1 cellular context compared by ENCODE assay signal in the genomic region with DNA sequence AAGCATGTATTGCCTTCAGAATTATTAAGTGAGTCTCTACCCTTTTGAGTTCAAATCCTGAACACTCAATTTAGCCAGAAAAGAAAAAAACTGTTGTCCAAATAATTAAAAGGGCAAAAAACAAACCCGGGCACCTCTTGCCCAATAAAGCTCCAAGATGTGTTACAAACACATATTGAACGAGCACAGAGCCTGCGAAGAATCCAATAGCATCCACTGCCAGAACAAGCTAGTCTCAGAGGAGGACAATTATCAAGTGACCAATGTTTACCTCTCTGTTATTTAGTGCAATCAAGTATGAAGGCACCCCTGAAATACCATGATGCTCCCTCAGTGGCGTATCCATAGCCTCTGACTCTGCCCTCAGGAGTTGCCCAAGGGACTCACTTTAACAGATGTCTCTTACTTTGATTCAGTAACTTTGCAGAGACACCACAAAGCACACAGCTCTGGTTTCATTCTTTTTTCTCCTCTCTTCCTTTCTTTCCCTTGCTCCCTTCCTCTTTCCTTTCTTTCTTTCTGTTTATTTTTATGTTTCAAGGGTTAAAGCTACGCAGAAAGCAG.
TF ChIP-seq lines count a peak whose summit lies in the region.

No MANE protein-coding gene starts in this region.

TF ChIP-seq in IMR-90, 13 proteins besides CTCF, POLR2A, EP300 and RAD21 (continued from another document):
- TF ChIP-seq, protein P1, sequence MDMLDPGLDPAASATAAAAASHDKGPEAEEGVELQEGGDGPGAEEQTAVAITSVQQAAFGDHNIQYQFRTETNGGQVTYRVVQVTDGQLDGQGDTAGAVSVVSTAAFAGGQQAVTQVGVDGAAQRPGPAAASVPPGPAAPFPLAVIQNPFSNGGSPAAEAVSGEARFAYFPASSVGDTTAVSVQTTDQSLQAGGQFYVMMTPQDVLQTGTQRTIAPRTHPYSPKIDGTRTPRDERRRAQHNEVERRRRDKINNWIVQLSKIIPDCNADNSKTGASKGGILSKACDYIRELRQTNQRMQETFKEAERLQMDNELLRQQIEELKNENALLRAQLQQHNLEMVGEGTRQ (IDR thresholded peaks at IDR 0.05; ENCODE audit: low read depth, low read length): no peak
- TF ChIP-seq, protein P2, sequence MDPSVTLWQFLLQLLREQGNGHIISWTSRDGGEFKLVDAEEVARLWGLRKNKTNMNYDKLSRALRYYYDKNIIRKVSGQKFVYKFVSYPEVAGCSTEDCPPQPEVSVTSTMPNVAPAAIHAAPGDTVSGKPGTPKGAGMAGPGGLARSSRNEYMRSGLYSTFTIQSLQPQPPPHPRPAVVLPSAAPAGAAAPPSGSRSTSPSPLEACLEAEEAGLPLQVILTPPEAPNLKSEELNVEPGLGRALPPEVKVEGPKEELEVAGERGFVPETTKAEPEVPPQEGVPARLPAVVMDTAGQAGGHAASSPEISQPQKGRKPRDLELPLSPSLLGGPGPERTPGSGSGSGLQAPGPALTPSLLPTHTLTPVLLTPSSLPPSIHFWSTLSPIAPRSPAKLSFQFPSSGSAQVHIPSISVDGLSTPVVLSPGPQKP (IDR thresholded peaks at IDR 0.05; ENCODE audit: borderline replicate concordance, low read depth, low read length): no peak
- no peak for TF ChIP-seq CEBPB (IDR thresholded peaks at IDR 0.05; ENCODE audit: low read depth, low read length)
- TF ChIP-seq MAFK (IDR thresholded peaks at IDR 0.05; ENCODE audit: low read depth, low read length): no peak
- TF ChIP-seq FOS (IDR thresholded peaks at IDR 0.05; ENCODE audit: low read depth, low read length): no peak
- no peak for TF ChIP-seq CHD1 (IDR thresholded peaks at IDR 0.05; ENCODE audit: low read depth, low read length)
- TF ChIP-seq MAZ (IDR thresholded peaks at IDR 0.05; ENCODE audit: borderline replicate concordance, low read depth, low read length): no peak
- no peak for TF ChIP-seq BHLHE40 (IDR thresholded peaks at IDR 0.05; ENCODE audit: low read depth, low read length)
- TF ChIP-seq NFE2L2 (IDR thresholded peaks at IDR 0.05; ENCODE audit: low read depth, low read length): no peak
- TF ChIP-seq RCOR1 (IDR thresholded peaks at IDR 0.05; ENCODE audit: insufficient replicate concordance, low read length): no peak
- no peak for TF ChIP-seq MXI1 (IDR thresholded peaks at IDR 0.05; ENCODE audit: borderline replicate concordance, low read depth, low read length)
- no peak for TF ChIP-seq SMC3 (IDR thresholded peaks at IDR 0.05; ENCODE audit: low read depth, low read length)
